In genomic region chr7:147858421-147858820, GRCh38 we compare ENCODE assay signal across 22 cellular contexts.
"Had no signal": no experiment of that assay in that cellular context is flagged by ENCODE, and none has a peak within 500 bp of the region (broad histone marks: within the 10 kb centered on the region; RNA-seq: fewer than 3 reads in every experiment).

No MANE protein-coding gene starts in this region.

- ATAC-seq: esophagus mucosa; gastrocnemius medialis; left colon; lower lobe of right lung; natural killer cell; pancreas; right lobe of liver; stimulated activated naive B cell treated with anti-CD40 and anti-IgM and Interleukin-4, amounts not matched to agents 10 μg/mL and 1 μg/mL and 100 μg/mL, for 72 hours had no signal

- H3K9me3 ChIP-seq: gastrocnemius medialis, lower lobe of right lung, neutrophil, pancreas, right lobe of liver, thoracic aorta, upper lobe of left lung had no signal

- H3K27me3 ChIP-seq: dorsolateral prefrontal cortex, gastrocnemius medialis, neutrophil, pancreas, right lobe of liver, tibial nerve, upper lobe of left lung had no signal

- H3K36me3 ChIP-seq: gastrocnemius medialis, left ventricle myocardium inferior, lower lobe of right lung, neutrophil, pancreas, right lobe of liver, thoracic aorta, tibial nerve, upper lobe of left lung had no signal

- H3K4me3 ChIP-seq: dorsolateral prefrontal cortex, gastrocnemius medialis, left ventricle myocardium inferior, lower lobe of right lung, pancreas, right lobe of liver, thoracic aorta, tibial nerve, upper lobe of left lung had no signal

- H3K4me1 ChIP-seq: gastrocnemius medialis, left ventricle myocardium inferior, lower lobe of right lung, pancreas, right lobe of liver, upper lobe of left lung had no signal

- DNase-seq: dorsolateral prefrontal cortex; effector CD4-positive, alpha-beta T cell; foreskin fibroblast; gastrocnemius medialis; head of caudate nucleus; kidney; left colon; left ventricle myocardium inferior; lower lobe of right lung; natural killer cell; pancreas; right lobe of liver; small intestine; stimulated activated CD4-positive, alpha-beta T cell treated with anti-CD3 and anti-CD28 coated beads, Interleukin-15, amount 100 ng/mL, for 24 hours; stimulated activated CD4-positive, alpha-beta T cell treated with anti-CD3 and anti-CD28 coated beads, Interleukin-2, amount 100 ng/mL, for 48 hours; stimulated activated naive B cell treated with anti-CD40 and anti-IgM and Interleukin-4, amounts not matched to agents 10 μg/mL and 1 μg/mL and 100 μg/mL, for 72 hours; upper lobe of left lung had no signal

- H3K27ac ChIP-seq: dorsolateral prefrontal cortex, epithelial cell of prostate, gastrocnemius medialis, left ventricle myocardium inferior, lower lobe of right lung, neutrophil, pancreas, right lobe of liver, thoracic aorta, upper lobe of left lung had no signal
